Comparison of ENCODE assay signal across 8 cellular contexts in genomic region chrX:140764401-140764919, GRCh38. TPM values are rescaled to one million over a fixed set of nuclear protein-coding genes. Genes with fewer than 3 reads are reported as not detected.
DNase-seq lines count a peak whose midpoint lies in the region; ATAC-seq and TF ChIP-seq lines count a peak whose summit lies in the region.

No MANE protein-coding gene starts in this region.

- no peak for ATAC-seq in HG02973 (IDR thresholded peaks at IDR 0.05; ENCODE audit: unreplicated experiment)

- H3K4me1 ChIP-seq in suprapubic skin, result no peaks in the 10 kb centered on the region

- 23% methylated on average over 17 of the region's 31 CpGs for WGBS in suprapubic skin

- no peaks in the 10 kb centered on the region for H3K9me3 ChIP-seq in suprapubic skin

- DNase-seq in stimulated activated CD4-positive, alpha-beta T cell treated with anti-CD3 and anti-CD28 coated beads, Interleukin-1b, Interleukin-23, amount 100 ng/mL, for 48 hours, result peak; percentile 6
- no peak for DNase-seq in stimulated activated CD4-positive, alpha-beta T cell treated with anti-CD3 and anti-CD28 coated beads, Interleukin-12 subunit alpha, Interleukin-12 subunit beta, amount 100 ng/mL, for 4 hours
- DNase-seq in astrocyte of the cerebellum (ENCODE audit: low read depth), result no peak
- peak; percentile 90 for DNase-seq in islet precursor cell
- DNase-seq in suprapubic skin (ENCODE audit: low spot score in 2 of 2), result peak; percentile 61 to 66
- DNase-seq in SHP77 treated with DMSO at 0.1 percent for 48 hours (lab: John Stamatoyannopoulos, UW), result no peak
- DNase-seq in SIG-M5 (lab: John Stamatoyannopoulos, UW), result no peak

- TF ChIP-seq EP300 in suprapubic skin (IDR thresholded peaks at IDR 0.05), result no peak

- no peaks in the 10 kb centered on the region for H3K36me3 ChIP-seq in suprapubic skin

- TF ChIP-seq CTCF in astrocyte of the cerebellum (IDR thresholded peaks at IDR 0.05; ENCODE audit: low read depth, low read length, missing control alignments), result no peak
- no peak for TF ChIP-seq CTCF in suprapubic skin (IDR thresholded peaks at IDR 0.05)

- in situ Hi-C loops in astrocyte of the cerebellum (cut with HindIII; ENCODE audit: low sequenced_read_pairs), result no loop called here

- peak overlapping the region; percentile 57 for H3K4me3 ChIP-seq in astrocyte of the cerebellum (ENCODE audit: low read depth, low read length)
- peak overlapping the region; percentile 49 for H3K4me3 ChIP-seq in suprapubic skin

- H3K27me3 ChIP-seq in suprapubic skin, result no peaks in the 10 kb centered on the region

- TF ChIP-seq POLR2A in suprapubic skin (IDR thresholded peaks at IDR 0.05), result no peak

- peak overlapping the region; percentile 54 for H3K27ac ChIP-seq in suprapubic skin

RNA-seq across cellular contexts. Expression of gene LINC00632, which starts 54.9 kb away (rescaled TPM):
- total RNA-seq in suprapubic skin, result 100 to 1,000 TPM in 2 of 4 donors, 10 to 100 TPM in 2; 95.8 to 250 (median 154) TPM

Comparison
In these comparisons a context has a peak if more than half of its experiments do, and no peak if none do; other contexts are left out.
1. DNase-seq: peak in stimulated activated CD4-positive, alpha-beta T cell treated with anti-CD3 and anti-CD28 coated beads, Interleukin-1b, Interleukin-23, amount 100 ng/mL, for 48 hours (single experiment), islet precursor cell (single experiment) and suprapubic skin (2 of 2); none in stimulated activated CD4-positive, alpha-beta T cell treated with anti-CD3 and anti-CD28 coated beads, Interleukin-12 subunit alpha, Interleukin-12 subunit beta, amount 100 ng/mL, for 4 hours (single experiment), astrocyte of the cerebellum (single experiment), SHP77 treated with DMSO at 0.1 percent for 48 hours (single experiment) and SIG-M5 (single experiment).